ENCODE assay signal across 9 cellular contexts in the genomic region with DNA sequence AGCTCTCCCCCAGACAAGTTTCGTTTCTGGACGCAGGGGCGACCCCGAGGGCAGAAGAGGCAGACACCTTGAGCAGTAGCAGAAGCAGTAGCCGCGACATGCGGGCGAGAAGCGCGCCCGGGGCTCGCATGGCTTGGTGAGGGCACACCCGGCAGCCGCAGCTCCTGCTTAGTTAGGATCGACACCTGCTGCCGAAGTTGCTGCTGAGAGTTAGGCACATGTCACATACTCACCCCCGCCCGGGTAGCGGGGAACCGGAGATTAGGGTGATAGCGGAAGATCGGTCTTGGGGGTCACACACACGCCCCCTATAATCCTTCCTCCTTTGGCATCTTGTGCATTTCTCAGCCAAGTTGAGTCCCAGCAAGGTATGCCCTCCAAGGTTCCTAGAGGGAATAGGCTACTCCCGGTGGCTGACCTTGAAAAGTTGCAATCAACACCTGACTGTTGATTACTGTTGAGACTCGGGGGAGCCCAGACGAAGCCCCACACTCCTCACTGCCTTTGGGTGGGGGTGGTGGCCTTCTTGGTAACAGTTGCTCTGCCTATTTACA. TPM values are rescaled to one million over a fixed set of nuclear protein-coding genes. Genes with fewer than 3 reads are reported as not detected.
A peak's percentile ranks its signal among the peaks of the same experiment; 100 is the strongest.
DNase-seq lines count a peak whose midpoint lies in the region; ATAC-seq and TF ChIP-seq lines count a peak whose summit lies in the region.
"Had no signal": no experiment of that assay in that cellular context is flagged by ENCODE, and none has a peak within 500 bp of the region (broad histone marks: within the 10 kb centered on the region; RNA-seq: fewer than 3 reads in every experiment).

No MANE protein-coding gene starts in this region.

- POLR2A ChIA-PET in CD8-positive, alpha-beta T cell (lab: Charles Lee) = no interaction called here

- peak overlapping the region; percentile 59 for H3K4me3 ChIP-seq in CD8-positive, alpha-beta T cell (ENCODE audit: low read depth, low read length)
- peak overlapping the region; percentile 55 for H3K4me3 ChIP-seq in MG63
- H3K4me3 ChIP-seq in adipocyte (ENCODE audit: low read length) = peak overlapping the region; percentile 79
- peak overlapping the region; percentile 57 for H3K4me3 ChIP-seq in hepatocyte
- H3K4me3 ChIP-seq in skeletal muscle satellite cell (ENCODE audit: low read length) = peak overlapping the region; percentile 74

- in situ Hi-C loops in G401 (cut with HindIII; ENCODE audit: low sequenced_read_pairs) = no loop called here

- no peak overlapping the region for H3K27ac Mint-ChIP-seq in CD8-positive, alpha-beta T cell

- no peaks in the 10 kb centered on the region for H3K79me2 ChIP-seq in hepatocyte

- peak overlapping the region; percentile 89 for H2AFZ ChIP-seq in hepatocyte

- no peaks in the 10 kb centered on the region for H4K20me1 ChIP-seq in hepatocyte (ENCODE audit: insufficient read depth, poor library complexity, severe bottlenecking)

- peaks cover 11% of the 10 kb centered on the region for H3K4me1 Mint-ChIP-seq in CD8-positive, alpha-beta T cell (ENCODE audit: low read depth)

- H3K4me3 Mint-ChIP-seq in CD8-positive, alpha-beta T cell = peak overlapping the region; percentile 79

- CTCF ChIA-PET in CD8-positive, alpha-beta T cell (lab: Charles Lee) = no interaction called here

- peak overlapping the region; percentile 95 for H3K4me2 ChIP-seq in hepatocyte
- peak overlapping the region; percentile 83 for H3K4me2 ChIP-seq in skeletal muscle satellite cell (ENCODE audit: low read length)

- no peak overlapping the region for H3K9ac ChIP-seq in adipocyte (ENCODE audit: low read length)
- no peak overlapping the region for H3K9ac ChIP-seq in skeletal muscle satellite cell (ENCODE audit: low read depth, low read length)

- DNase-seq in CD8-positive, alpha-beta T cell = no peak
- DNase-seq in MG63 = peak; percentile 25
- no peak for DNase-seq in adipocyte (ENCODE audit: low read depth)
- DNase-seq in hepatocyte (ENCODE audit: low spot score) = peak; percentile 26
- DNase-seq in G401 (ENCODE audit: low spot score) = no peak
- no peak for DNase-seq in cerebellar nuclear complex (lab: John Stamatoyannopoulos, UW)

- WGBS in hepatocyte (ENCODE audit: low lambda C conversion rate, missing lambda C conversion rate) = 2% methylated on average over 26 of the region's 26 CpGs

- intact Hi-C loops in CD8-positive, alpha-beta T cell (cut with DNase I, micrococcal nuclease) = loop anchor here in 1 of 2 experiments (5.0 to 10.0 kb wide), 2 partner anchors 53 to 60 kb away; no protein-coding TSS in a partner anchor

- H3K27me3 ChIP-seq in CD8-positive, alpha-beta T cell (ENCODE audit: insufficient read depth, low read length) = peaks cover 27% of the 10 kb centered on the region
- no peaks in the 10 kb centered on the region for H3K27me3 ChIP-seq in MG63
- peaks cover 40% of the 10 kb centered on the region for H3K27me3 ChIP-seq in adipocyte (replicated peaks; ENCODE audit: control insufficient read depth, insufficient read depth, low read length)
- peaks cover 23% of the 10 kb centered on the region for H3K27me3 ChIP-seq in hepatocyte
- H3K27me3 ChIP-seq in skeletal muscle satellite cell (ENCODE audit: control insufficient read depth, insufficient read depth, low read length) = peaks cover 33% of the 10 kb centered on the region

- peak; percentile 26 for ATAC-seq in CD8-positive, alpha-beta T cell
- ATAC-seq in GM21360 (IDR thresholded peaks at IDR 0.05; ENCODE audit: unreplicated experiment) = peak; percentile 35

- peaks cover 5% of the 10 kb centered on the region for H3K4me1 ChIP-seq in CD8-positive, alpha-beta T cell (ENCODE audit: insufficient read depth, low read length)
- H3K4me1 ChIP-seq in adipocyte (ENCODE audit: control insufficient read depth, insufficient read depth, low read length) = peaks cover 9% of the 10 kb centered on the region
- peaks cover 18% of the 10 kb centered on the region for H3K4me1 ChIP-seq in hepatocyte (ENCODE audit: insufficient read depth)
- peaks cover 13% of the 10 kb centered on the region for H3K4me1 ChIP-seq in skeletal muscle satellite cell (ENCODE audit: control insufficient read depth, insufficient read depth, low read length)

- H3K9me2 ChIP-seq in hepatocyte (replicated peaks; ENCODE audit: insufficient read depth) = no peaks in the 10 kb centered on the region

- H3K36me3 Mint-ChIP-seq in CD8-positive, alpha-beta T cell = no peaks in the 10 kb centered on the region

- no peaks in the 10 kb centered on the region for H3K9me3 ChIP-seq in CD8-positive, alpha-beta T cell (ENCODE audit: low read length)
- no peaks in the 10 kb centered on the region for H3K9me3 ChIP-seq in MG63
- peaks cover 16% of the 10 kb centered on the region for H3K9me3 ChIP-seq in adipocyte (ENCODE audit: control insufficient read depth, low read length)
- no peaks in the 10 kb centered on the region for H3K9me3 ChIP-seq in hepatocyte (ENCODE audit: low read depth)
- no peaks in the 10 kb centered on the region for H3K9me3 ChIP-seq in skeletal muscle satellite cell (replicated peaks; ENCODE audit: low read length)
- H3K9me3 ChIP-seq: neutrophil had no signal

- H3K27me3 Mint-ChIP-seq in CD8-positive, alpha-beta T cell (ENCODE audit: low read depth) = peaks cover 55% of the 10 kb centered on the region

- H3K36me3 ChIP-seq in CD8-positive, alpha-beta T cell (ENCODE audit: insufficient read depth, low read length) = no peaks in the 10 kb centered on the region
- H3K36me3 ChIP-seq in MG63 (no peaks in the 10 kb centered on the region), adipocyte (ENCODE audit: control insufficient read depth, insufficient read depth, low read length, severe bottlenecking) (no peaks in the 10 kb centered on the region), hepatocyte (replicated peaks; ENCODE audit: insufficient read depth, low read depth) (no peaks in the 10 kb centered on the region), skeletal muscle satellite cell (ENCODE audit: insufficient read depth, low read length) (no peaks in the 10 kb centered on the region)
- H3K36me3 ChIP-seq: neutrophil had no signal

- H3K9me3 Mint-ChIP-seq in CD8-positive, alpha-beta T cell = no peaks in the 10 kb centered on the region

- no peak overlapping the region for H3K27ac ChIP-seq in CD8-positive, alpha-beta T cell (ENCODE audit: low read depth, low read length)
- peak overlapping the region; percentile 62 for H3K27ac ChIP-seq in hepatocyte
- H3K27ac ChIP-seq: neutrophil had no signal

- TF ChIP-seq CTCF in CD8-positive, alpha-beta T cell (IDR thresholded peaks at IDR 0.05) = no peak
- TF ChIP-seq CTCF in hepatocyte (IDR thresholded peaks at IDR 0.05; ENCODE audit: poor library complexity) = no peak

RNA-seq across cellular contexts. Expression of gene GPR37, which starts 0.7 kb away (rescaled TPM):
- total RNA-seq in CD8-positive, alpha-beta T cell = not detected
- total RNA-seq in MG63 (2014; rRNA removed; shearing (Covaris generic); ENCODE audit: low replicate concordance) = 0.07 TPM in 1 of 2 replicates, not detected in the other
- total RNA-seq in hepatocyte = 5.8 and 8.8 TPM in 2 replicates
- 3.6 and 4.7 TPM in 2 replicates for polyA plus RNA-seq in hepatocyte
- total RNA-seq in skeletal muscle satellite cell (2012; rRNA removed) = 0.25 and 0.44 TPM in 2 replicates
- total RNA-seq in G401 (2014; rRNA removed; shearing (Covaris generic)) = not detected in 2 replicates

Comparison
In these comparisons a context has a peak if more than half of its experiments do, and no peak if none do; other contexts are left out.
1. DNase-seq: peak in MG63 (single experiment) and hepatocyte (single experiment); none in CD8-positive, alpha-beta T cell (0 of 7), adipocyte (single experiment), G401 (single experiment) and cerebellar nuclear complex (0 of 2).
2. Peak in every context shown above with its lines, with median percentiles within 50 percentile points of each other: H3K4me3 ChIP-seq.